In the genomic region with DNA sequence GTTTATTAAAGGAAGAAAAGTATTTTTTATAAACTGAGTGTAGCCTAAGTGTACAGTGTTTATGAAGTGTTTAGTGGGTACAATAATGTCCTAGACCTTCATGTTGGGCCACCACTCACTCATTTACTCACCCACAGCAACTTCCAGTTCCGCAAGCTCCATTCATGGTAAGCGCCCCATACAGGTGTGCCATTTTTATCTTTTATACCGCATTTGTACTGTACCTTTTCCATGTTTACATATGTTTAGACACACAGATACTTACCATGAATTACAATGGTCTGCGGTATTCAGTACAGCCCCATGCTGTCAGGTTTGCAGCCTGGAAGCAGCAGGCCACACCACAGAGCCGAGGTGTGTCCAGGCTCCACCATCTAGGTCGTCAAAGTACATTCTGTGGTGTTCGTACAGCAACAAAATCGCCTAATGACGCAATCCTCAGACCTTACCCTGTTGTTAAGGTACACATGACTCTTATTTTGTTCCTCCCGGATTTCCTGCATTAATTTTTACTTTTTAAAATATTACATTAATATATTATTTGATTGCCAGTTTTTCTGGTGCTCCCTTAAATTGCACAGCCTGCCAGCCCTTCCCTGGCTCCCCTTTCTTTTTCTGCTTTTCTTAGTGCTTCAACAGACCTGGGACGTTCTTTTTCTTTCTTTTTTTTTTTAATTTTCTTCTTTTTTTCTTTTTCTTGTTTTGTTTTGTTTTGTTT, we compare ENCODE assay signal across 6 cellular contexts. TPM values are rescaled to one million over a fixed set of nuclear protein-coding genes. Genes with fewer than 3 reads are reported as not detected.
A peak's percentile ranks its signal among the peaks of the same experiment; 100 is the strongest.
DNase-seq lines count a peak whose midpoint lies in the region; ATAC-seq and TF ChIP-seq lines count a peak whose summit lies in the region.

No MANE protein-coding gene starts in this region.

- intact Hi-C loops in left ventricle myocardium superior (cut with micrococcal nuclease), result no loop called here
- intact Hi-C loops in lower lobe of right lung (cut with DNase I), result no loop called here

- H3K27ac ChIP-seq in cardiac muscle cell (peak overlapping the region; percentile 70), lower lobe of right lung (peak overlapping the region; percentile 84)

- H3K4me3 ChIP-seq in cardiac muscle cell, result peak overlapping the region; percentile 74
- H3K4me3 ChIP-seq in lower lobe of right lung, result peak overlapping the region; percentile 80

- H3K36me3 ChIP-seq in cardiac muscle cell, result peaks cover 9% of the 10 kb centered on the region
- H3K36me3 ChIP-seq in lower lobe of right lung, result peaks cover 28% of the 10 kb centered on the region

- H3K27me3 ChIP-seq in cardiac muscle cell (no peaks in the 10 kb centered on the region), lower lobe of right lung (ENCODE audit: low read depth) (no peaks in the 10 kb centered on the region)

- H3K9me3 ChIP-seq in cardiac muscle cell (ENCODE audit: low read depth) (no peaks in the 10 kb centered on the region), lower lobe of right lung (no peaks in the 10 kb centered on the region)

- ATAC-seq in left ventricle myocardium superior (no peak), lower lobe of right lung (peak; percentile 40 to 43), GM19035 (IDR thresholded peaks at IDR 0.05; ENCODE audit: unreplicated experiment) (no peak), HG02623 (IDR thresholded peaks at IDR 0.05; ENCODE audit: unreplicated experiment) (no peak)

- peaks cover 7% of the 10 kb centered on the region for H3K4me1 ChIP-seq in cardiac muscle cell (ENCODE audit: low read depth)
- H3K4me1 ChIP-seq in lower lobe of right lung, result peaks cover 33% of the 10 kb centered on the region

- DNase-seq in cardiac muscle cell (ENCODE audit: low read depth in 1 of 2, low spot score in 1 of 2) (peak in 1 of 2 donors; percentile 14), left ventricle myocardium superior (no peak), activated gamma-delta T cell treated with Interleukin-2 at 50 U/mL for 16 hours (peak; percentile 11), lower lobe of right lung (peak; percentile 46)

- TF ChIP-seq CTCF in cardiac muscle cell (IDR thresholded peaks at IDR 0.05; ENCODE audit: low read depth, low read length), result no peak
- TF ChIP-seq CTCF in lower lobe of right lung (IDR thresholded peaks at IDR 0.05), result no peak

RNA-seq across cellular contexts. Expression of gene SSBP1, which starts 0.9 kb away (rescaled TPM):
- 196 and 200 TPM in 2 replicates for total RNA-seq in cardiac muscle cell
- polyA plus RNA-seq in cardiac muscle cell, result 250 and 294 TPM in 2 replicates
- total RNA-seq in left ventricle myocardium superior, result 98.4 TPM
- total RNA-seq in lower lobe of right lung, result 65.2 TPM

RNA-seq across cellular contexts. Expression of gene TAS2R3, which starts 26.6 kb away (rescaled TPM):
- total RNA-seq in cardiac muscle cell (1.7 TPM in 1 of 2 replicates, not detected in the other), left ventricle myocardium superior (0.47 TPM), lower lobe of right lung (1.4 TPM)
- not detected in 2 replicates for polyA plus RNA-seq in cardiac muscle cell

RNA-seq across cellular contexts. Expression of gene WEE2, which starts 29.1 kb away (rescaled TPM):
- total RNA-seq in cardiac muscle cell (0.07 and 0.09 TPM in 2 replicates), left ventricle myocardium superior (not detected), lower lobe of right lung (not detected)
- polyA plus RNA-seq in cardiac muscle cell, result not detected in 2 replicates

RNA-seq across cellular contexts. Expression of gene DENND11, which starts 35.3 kb away (rescaled TPM):
- total RNA-seq in cardiac muscle cell (8.5 and 15.5 TPM in 2 replicates), left ventricle myocardium superior (10.8 TPM), lower lobe of right lung (34.1 TPM)
- polyA plus RNA-seq in cardiac muscle cell, result 5.0 and 5.1 TPM in 2 replicates

RNA-seq across cellular contexts. Expression of gene TAS2R4, which starts 39.2 kb away (rescaled TPM):
- total RNA-seq in cardiac muscle cell (0.39 and 2.5 TPM in 2 replicates), left ventricle myocardium superior (0.20 TPM), lower lobe of right lung (2.0 TPM)
- polyA plus RNA-seq in cardiac muscle cell, result 0.07 and 0.22 TPM in 2 replicates

Comparison
In these comparisons a context has a peak if more than half of its experiments do, and no peak if none do; other contexts are left out.
1. ATAC-seq: peak in lower lobe of right lung (2 of 2); none in left ventricle myocardium superior (single experiment), GM19035 (single experiment) and HG02623 (single experiment).